ENCODE assay signal across 1 cellular context in the genomic region with DNA sequence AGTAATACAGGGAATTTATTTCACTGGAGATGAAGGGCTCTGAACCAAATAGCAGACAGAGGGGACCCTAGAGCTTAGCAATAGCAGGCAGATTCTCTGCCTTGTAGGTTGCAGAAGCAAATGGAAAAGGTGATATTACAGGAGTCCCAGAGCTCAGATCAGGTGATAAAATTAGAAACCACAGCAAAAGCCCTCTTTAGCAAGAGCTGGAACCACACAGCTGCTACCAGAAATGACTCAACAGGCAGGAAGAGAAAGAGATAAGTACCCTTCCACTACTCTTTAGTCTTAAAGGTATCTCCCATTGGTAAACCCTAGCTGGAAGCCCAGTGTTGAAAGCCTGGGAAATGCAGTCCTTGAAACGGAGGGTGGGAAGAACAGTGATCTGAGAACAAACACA.
TF ChIP-seq lines count a peak whose summit lies in the region.

No MANE protein-coding gene starts in this region.

TF ChIP-seq in GM12878, 131 proteins besides CTCF, POLR2A, EP300 and RAD21 (continued from another document and continues in another):
- TF ChIP-seq, protein P1, sequence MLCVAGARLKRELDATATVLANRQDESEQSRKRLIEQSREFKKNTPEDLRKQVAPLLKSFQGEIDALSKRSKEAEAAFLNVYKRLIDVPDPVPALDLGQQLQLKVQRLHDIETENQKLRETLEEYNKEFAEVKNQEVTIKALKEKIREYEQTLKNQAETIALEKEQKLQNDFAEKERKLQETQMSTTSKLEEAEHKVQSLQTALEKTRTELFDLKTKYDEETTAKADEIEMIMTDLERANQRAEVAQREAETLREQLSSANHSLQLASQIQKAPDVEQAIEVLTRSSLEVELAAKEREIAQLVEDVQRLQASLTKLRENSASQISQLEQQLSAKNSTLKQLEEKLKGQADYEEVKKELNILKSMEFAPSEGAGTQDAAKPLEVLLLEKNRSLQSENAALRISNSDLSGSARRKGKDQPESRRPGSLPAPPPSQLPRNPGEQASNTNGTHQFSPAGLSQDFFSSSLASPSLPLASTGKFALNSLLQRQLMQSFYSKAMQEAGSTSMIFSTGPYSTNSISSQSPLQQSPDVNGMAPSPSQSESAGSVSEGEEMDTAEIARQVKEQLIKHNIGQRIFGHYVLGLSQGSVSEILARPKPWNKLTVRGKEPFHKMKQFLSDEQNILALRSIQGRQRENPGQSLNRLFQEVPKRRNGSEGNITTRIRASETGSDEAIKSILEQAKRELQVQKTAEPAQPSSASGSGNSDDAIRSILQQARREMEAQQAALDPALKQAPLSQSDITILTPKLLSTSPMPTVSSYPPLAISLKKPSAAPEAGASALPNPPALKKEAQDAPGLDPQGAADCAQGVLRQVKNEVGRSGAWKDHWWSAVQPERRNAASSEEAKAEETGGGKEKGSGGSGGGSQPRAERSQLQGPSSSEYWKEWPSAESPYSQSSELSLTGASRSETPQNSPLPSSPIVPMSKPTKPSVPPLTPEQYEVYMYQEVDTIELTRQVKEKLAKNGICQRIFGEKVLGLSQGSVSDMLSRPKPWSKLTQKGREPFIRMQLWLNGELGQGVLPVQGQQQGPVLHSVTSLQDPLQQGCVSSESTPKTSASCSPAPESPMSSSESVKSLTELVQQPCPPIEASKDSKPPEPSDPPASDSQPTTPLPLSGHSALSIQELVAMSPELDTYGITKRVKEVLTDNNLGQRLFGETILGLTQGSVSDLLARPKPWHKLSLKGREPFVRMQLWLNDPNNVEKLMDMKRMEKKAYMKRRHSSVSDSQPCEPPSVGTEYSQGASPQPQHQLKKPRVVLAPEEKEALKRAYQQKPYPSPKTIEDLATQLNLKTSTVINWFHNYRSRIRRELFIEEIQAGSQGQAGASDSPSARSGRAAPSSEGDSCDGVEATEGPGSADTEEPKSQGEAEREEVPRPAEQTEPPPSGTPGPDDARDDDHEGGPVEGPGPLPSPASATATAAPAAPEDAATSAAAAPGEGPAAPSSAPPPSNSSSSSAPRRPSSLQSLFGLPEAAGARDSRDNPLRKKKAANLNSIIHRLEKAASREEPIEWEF (IDR thresholded peaks at IDR 0.05; ENCODE audit: insufficient replicate concordance, low read depth, low read length): no peak
- TF ChIP-seq TCF12 (IDR thresholded peaks at IDR 0.05; ENCODE audit: low read depth, low read length): peak; percentile 83; the same call in 1 of the 2 replicates
- TF ChIP-seq BMI1 (IDR thresholded peaks at IDR 0.05; ENCODE audit: borderline replicate concordance): no peak
- TF ChIP-seq CHD2 (IDR thresholded peaks at IDR 0.05; ENCODE audit: borderline replicate concordance, low read depth, low read length): no peak
- no peak for TF ChIP-seq CHD1 (IDR thresholded peaks at IDR 0.05; ENCODE audit: low read depth, low read length)
- TF ChIP-seq BACH1 (IDR thresholded peaks at IDR 0.05; ENCODE audit: borderline replicate concordance): no peak
- no peak for TF ChIP-seq ZNF622 (IDR thresholded peaks at IDR 0.05)
- TF ChIP-seq CBX3 (IDR thresholded peaks at IDR 0.05; ENCODE audit: borderline replicate concordance, low read depth): no peak
- TF ChIP-seq, protein P2, sequence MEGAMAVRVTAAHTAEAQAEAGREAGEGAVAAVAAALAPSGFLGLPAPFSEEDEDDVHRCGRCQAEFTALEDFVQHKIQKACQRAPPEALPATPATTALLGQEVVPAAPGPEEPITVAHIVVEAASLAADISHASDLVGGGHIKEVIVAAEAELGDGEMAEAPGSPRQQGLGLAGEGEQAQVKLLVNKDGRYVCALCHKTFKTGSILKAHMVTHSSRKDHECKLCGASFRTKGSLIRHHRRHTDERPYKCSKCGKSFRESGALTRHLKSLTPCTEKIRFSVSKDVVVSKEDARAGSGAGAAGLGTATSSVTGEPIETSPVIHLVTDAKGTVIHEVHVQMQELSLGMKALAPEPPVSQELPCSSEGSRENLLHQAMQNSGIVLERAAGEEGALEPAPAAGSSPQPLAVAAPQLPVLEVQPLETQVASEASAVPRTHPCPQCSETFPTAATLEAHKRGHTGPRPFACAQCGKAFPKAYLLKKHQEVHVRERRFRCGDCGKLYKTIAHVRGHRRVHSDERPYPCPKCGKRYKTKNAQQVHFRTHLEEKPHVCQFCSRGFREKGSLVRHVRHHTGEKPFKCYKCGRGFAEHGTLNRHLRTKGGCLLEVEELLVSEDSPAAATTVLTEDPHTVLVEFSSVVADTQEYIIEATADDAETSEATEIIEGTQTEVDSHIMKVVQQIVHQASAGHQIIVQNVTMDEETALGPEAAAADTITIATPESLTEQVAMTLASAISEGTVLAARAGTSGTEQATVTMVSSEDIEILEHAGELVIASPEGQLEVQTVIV (IDR thresholded peaks at IDR 0.05; ENCODE audit: borderline replicate concordance, partially characterized antibody): no peak
- 0 out of 4 replicates have a peak, but pooled peaks of 1 of the 2 experiments have one; percentile 10 for TF ChIP-seq BHLHE40 (IDR thresholded peaks at IDR 0.05; ENCODE audit: borderline replicate concordance in 1 of 2, low read depth in 2 of 2, low read length in 1 of 2)
- TF ChIP-seq, protein P3, sequence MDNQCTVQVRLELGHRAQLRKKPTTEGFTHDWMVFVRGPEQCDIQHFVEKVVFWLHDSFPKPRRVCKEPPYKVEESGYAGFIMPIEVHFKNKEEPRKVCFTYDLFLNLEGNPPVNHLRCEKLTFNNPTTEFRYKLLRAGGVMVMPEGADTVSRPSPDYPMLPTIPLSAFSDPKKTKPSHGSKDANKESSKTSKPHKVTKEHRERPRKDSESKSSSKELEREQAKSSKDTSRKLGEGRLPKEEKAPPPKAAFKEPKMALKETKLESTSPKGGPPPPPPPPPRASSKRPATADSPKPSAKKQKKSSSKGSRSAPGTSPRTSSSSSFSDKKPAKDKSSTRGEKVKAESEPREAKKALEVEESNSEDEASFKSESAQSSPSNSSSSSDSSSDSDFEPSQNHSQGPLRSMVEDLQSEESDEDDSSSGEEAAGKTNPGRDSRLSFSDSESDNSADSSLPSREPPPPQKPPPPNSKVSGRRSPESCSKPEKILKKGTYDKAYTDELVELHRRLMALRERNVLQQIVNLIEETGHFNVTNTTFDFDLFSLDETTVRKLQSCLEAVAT (IDR thresholded peaks at IDR 0.05): no peak
- TF ChIP-seq CEBPB (IDR thresholded peaks at IDR 0.05; ENCODE audit: borderline replicate concordance in 1 of 2, low read depth in 2 of 2, low read length in 2 of 2): no peak; a peak in 1 of 4 replicates
- TF ChIP-seq HDAC6 (IDR thresholded peaks at IDR 0.05; ENCODE audit: unreplicated experiment): no peak
- TF ChIP-seq SIN3A (IDR thresholded peaks at IDR 0.05; ENCODE audit: low read depth, low read length): no peak
- no peak for TF ChIP-seq NRF1 (conservative IDR thresholded peaks at IDR 0.05; ENCODE audit: low read depth, low read length)
- no peak for TF ChIP-seq POLR2AphosphoS2 (IDR thresholded peaks at IDR 0.05; ENCODE audit: low read depth, low read length)
- no peak for TF ChIP-seq BRCA1 (IDR thresholded peaks at IDR 0.05; ENCODE audit: low read depth, low read length)
- TF ChIP-seq MEF2B (IDR thresholded peaks at IDR 0.05; ENCODE audit: partially characterized antibody, poor library complexity, severe bottlenecking): peak; percentile 41
- TF ChIP-seq TAF1 (IDR thresholded peaks at IDR 0.05; ENCODE audit: borderline replicate concordance, low read depth, low read length): no peak
- TF ChIP-seq, protein P4, sequence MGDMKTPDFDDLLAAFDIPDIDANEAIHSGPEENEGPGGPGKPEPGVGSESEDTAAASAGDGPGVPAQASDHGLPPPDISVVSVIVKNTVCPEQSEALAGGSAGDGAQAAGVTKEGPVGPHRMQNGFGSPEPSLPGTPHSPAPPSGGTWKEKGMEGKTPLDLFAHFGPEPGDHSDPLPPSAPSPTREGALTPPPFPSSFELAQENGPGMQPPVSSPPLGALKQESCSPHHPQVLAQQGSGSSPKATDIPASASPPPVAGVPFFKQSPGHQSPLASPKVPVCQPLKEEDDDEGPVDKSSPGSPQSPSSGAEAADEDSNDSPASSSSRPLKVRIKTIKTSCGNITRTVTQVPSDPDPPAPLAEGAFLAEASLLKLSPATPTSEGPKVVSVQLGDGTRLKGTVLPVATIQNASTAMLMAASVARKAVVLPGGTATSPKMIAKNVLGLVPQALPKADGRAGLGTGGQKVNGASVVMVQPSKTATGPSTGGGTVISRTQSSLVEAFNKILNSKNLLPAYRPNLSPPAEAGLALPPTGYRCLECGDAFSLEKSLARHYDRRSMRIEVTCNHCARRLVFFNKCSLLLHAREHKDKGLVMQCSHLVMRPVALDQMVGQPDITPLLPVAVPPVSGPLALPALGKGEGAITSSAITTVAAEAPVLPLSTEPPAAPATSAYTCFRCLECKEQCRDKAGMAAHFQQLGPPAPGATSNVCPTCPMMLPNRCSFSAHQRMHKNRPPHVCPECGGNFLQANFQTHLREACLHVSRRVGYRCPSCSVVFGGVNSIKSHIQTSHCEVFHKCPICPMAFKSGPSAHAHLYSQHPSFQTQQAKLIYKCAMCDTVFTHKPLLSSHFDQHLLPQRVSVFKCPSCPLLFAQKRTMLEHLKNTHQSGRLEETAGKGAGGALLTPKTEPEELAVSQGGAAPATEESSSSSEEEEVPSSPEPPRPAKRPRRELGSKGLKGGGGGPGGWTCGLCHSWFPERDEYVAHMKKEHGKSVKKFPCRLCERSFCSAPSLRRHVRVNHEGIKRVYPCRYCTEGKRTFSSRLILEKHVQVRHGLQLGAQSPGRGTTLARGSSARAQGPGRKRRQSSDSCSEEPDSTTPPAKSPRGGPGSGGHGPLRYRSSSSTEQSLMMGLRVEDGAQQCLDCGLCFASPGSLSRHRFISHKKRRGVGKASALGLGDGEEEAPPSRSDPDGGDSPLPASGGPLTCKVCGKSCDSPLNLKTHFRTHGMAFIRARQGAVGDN (IDR thresholded peaks at IDR 0.05): no peak
- no peak for TF ChIP-seq ESRRA (IDR thresholded peaks at IDR 0.05; ENCODE audit: low read length)
- TF ChIP-seq, protein P5, sequence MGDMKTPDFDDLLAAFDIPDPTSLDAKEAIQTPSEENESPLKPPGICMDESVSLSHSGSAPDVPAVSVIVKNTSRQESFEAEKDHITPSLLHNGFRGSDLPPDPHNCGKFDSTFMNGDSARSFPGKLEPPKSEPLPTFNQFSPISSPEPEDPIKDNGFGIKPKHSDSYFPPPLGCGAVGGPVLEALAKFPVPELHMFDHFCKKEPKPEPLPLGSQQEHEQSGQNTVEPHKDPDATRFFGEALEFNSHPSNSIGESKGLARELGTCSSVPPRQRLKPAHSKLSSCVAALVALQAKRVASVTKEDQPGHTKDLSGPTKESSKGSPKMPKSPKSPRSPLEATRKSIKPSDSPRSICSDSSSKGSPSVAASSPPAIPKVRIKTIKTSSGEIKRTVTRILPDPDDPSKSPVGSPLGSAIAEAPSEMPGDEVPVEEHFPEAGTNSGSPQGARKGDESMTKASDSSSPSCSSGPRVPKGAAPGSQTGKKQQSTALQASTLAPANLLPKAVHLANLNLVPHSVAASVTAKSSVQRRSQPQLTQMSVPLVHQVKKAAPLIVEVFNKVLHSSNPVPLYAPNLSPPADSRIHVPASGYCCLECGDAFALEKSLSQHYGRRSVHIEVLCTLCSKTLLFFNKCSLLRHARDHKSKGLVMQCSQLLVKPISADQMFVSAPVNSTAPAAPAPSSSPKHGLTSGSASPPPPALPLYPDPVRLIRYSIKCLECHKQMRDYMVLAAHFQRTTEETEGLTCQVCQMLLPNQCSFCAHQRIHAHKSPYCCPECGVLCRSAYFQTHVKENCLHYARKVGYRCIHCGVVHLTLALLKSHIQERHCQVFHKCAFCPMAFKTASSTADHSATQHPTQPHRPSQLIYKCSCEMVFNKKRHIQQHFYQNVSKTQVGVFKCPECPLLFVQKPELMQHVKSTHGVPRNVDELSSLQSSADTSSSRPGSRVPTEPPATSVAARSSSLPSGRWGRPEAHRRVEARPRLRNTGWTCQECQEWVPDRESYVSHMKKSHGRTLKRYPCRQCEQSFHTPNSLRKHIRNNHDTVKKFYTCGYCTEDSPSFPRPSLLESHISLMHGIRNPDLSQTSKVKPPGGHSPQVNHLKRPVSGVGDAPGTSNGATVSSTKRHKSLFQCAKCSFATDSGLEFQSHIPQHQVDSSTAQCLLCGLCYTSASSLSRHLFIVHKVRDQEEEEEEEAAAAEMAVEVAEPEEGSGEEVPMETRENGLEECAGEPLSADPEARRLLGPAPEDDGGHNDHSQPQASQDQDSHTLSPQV (IDR thresholded peaks at IDR 0.05): no peak
- TF ChIP-seq, protein P6, sequence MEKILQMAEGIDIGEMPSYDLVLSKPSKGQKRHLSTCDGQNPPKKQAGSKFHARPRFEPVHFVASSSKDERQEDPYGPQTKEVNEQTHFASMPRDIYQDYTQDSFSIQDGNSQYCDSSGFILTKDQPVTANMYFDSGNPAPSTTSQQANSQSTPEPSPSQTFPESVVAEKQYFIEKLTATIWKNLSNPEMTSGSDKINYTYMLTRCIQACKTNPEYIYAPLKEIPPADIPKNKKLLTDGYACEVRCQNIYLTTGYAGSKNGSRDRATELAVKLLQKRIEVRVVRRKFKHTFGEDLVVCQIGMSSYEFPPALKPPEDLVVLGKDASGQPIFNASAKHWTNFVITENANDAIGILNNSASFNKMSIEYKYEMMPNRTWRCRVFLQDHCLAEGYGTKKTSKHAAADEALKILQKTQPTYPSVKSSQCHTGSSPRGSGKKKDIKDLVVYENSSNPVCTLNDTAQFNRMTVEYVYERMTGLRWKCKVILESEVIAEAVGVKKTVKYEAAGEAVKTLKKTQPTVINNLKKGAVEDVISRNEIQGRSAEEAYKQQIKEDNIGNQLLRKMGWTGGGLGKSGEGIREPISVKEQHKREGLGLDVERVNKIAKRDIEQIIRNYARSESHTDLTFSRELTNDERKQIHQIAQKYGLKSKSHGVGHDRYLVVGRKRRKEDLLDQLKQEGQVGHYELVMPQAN (conservative IDR thresholded peaks at IDR 0.05): no peak
- no peak for TF ChIP-seq PML (IDR thresholded peaks at IDR 0.05; ENCODE audit: low read length)
- TF ChIP-seq, protein P7, sequence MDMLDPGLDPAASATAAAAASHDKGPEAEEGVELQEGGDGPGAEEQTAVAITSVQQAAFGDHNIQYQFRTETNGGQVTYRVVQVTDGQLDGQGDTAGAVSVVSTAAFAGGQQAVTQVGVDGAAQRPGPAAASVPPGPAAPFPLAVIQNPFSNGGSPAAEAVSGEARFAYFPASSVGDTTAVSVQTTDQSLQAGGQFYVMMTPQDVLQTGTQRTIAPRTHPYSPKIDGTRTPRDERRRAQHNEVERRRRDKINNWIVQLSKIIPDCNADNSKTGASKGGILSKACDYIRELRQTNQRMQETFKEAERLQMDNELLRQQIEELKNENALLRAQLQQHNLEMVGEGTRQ (IDR thresholded peaks at IDR 0.05; ENCODE audit: borderline replicate concordance, low read depth, low read length): no peak
- no peak for TF ChIP-seq ZNF24 (IDR thresholded peaks at IDR 0.05)
- no peak for TF ChIP-seq ASH2L (IDR thresholded peaks at IDR 0.05; ENCODE audit: borderline replicate concordance, low read depth)
- TF ChIP-seq IRF4 (IDR thresholded peaks at IDR 0.05; ENCODE audit: low read depth, low read length): peak; percentile 85
- TF ChIP-seq, protein P8, sequence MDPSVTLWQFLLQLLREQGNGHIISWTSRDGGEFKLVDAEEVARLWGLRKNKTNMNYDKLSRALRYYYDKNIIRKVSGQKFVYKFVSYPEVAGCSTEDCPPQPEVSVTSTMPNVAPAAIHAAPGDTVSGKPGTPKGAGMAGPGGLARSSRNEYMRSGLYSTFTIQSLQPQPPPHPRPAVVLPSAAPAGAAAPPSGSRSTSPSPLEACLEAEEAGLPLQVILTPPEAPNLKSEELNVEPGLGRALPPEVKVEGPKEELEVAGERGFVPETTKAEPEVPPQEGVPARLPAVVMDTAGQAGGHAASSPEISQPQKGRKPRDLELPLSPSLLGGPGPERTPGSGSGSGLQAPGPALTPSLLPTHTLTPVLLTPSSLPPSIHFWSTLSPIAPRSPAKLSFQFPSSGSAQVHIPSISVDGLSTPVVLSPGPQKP (IDR thresholded peaks at IDR 0.05; ENCODE audit: low read depth, low read length): no peak
- TF ChIP-seq SPI1 (IDR thresholded peaks at IDR 0.05; ENCODE audit: borderline replicate concordance, insufficient read depth, low read depth, low read length): no peak
- no peak for TF ChIP-seq SIX5 (IDR thresholded peaks at IDR 0.05; ENCODE audit: low read depth, low read length, severe bottlenecking)
- TF ChIP-seq KLF5 (IDR thresholded peaks at IDR 0.05; ENCODE audit: partially characterized antibody): no peak
- no peak for TF ChIP-seq SMAD1 (IDR thresholded peaks at IDR 0.05; ENCODE audit: low read depth, partially characterized antibody)
